Comparison of ENCODE assay signal across 19 cellular contexts in the genomic region with DNA sequence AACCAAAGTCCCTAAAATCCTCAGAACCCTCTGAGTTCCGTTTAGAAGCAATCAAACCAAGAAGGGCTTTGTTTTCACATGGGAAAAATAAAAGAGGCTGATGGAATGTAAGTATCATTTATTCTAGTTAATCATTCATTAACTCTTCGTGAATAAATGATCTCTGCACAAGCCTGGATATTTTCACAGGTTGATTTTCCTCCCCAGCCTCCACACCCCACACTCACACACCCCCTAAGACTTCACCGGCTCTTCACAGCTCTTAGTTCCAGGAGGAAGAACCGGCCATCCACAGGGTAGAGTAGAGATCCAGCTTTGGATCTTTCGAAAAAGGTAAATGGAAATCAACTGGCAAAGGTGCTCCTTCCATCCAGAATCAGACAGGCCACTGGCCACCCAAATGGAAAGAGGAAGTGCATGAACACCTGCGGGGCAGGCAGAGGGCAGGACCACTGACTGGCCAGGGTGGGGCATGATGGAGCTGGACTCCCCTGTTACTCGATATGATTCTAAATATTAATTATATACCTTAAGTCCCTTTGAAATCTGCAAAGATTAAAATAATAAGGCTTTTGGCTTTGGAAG. TPM values are rescaled to one million over a fixed set of nuclear protein-coding genes. Genes with fewer than 3 reads are reported as not detected.
DNase-seq lines count a peak whose midpoint lies in the region; ATAC-seq and TF ChIP-seq lines count a peak whose summit lies in the region.
"Had no signal": no experiment of that assay in that cellular context is flagged by ENCODE, and none has a peak within 500 bp of the region (broad histone marks: within the 10 kb centered on the region; RNA-seq: fewer than 3 reads in every experiment).

No MANE protein-coding gene starts in this region.

- TF ChIP-seq POLR2A in IMR-90 (IDR thresholded peaks at IDR 0.05; ENCODE audit: low read depth, low read length) (no peak), suprapubic skin (IDR thresholded peaks at IDR 0.05) (no peak)

- H3K36me3 ChIP-seq in IMR-90 (ENCODE audit: control insufficient read depth, insufficient read depth, low read length) (peaks cover 17% of the 10 kb centered on the region), muscle layer of duodenum (ENCODE audit: control insufficient read depth in 1 of 2, insufficient read depth in 2 of 2, low read length in 2 of 2) (peaks cover 14 to 21% of the 10 kb centered on the region in 2 donors), suprapubic skin (peaks cover 16% of the 10 kb centered on the region)
- H3K36me3 ChIP-seq: uterus had no signal

- H3K18ac ChIP-seq in IMR-90 (ENCODE audit: low read depth, low read length), result peak overlapping the region; percentile 61

- peak overlapping the region; percentile 78 for H4K91ac ChIP-seq in IMR-90 (ENCODE audit: insufficient read depth, low read depth, low read length)

- H3K4ac ChIP-seq in IMR-90 (ENCODE audit: low read depth, low read length), result peak overlapping the region; percentile 73

- intact Hi-C loops in IMR-90 (cut with micrococcal nuclease), result no loop called here

- H2AFZ ChIP-seq in IMR-90 (replicated peaks; ENCODE audit: low read length, poor library complexity), result no peak overlapping the region

- H2BK120ac ChIP-seq in IMR-90 (ENCODE audit: low read depth, low read length), result peak overlapping the region; percentile 72

- H3K9me1 ChIP-seq in IMR-90 (ENCODE audit: insufficient read depth, low read length), result peaks cover 43% of the 10 kb centered on the region

- no peak for DNase-seq in IMR-90
- DNase-seq in suprapubic skin (ENCODE audit: low spot score in 2 of 2), result no peak
- no peak for DNase-seq in activated T-cell treated with anti-CD3 and anti-CD28 coated beads, Interleukin-2, amount 50 U/mL, for 24 hours
- DNase-seq in mesenteric fat pad (ENCODE audit: low spot score), result no peak
- DNase-seq in globus pallidus (ENCODE audit: low spot score), result no peak
- DNase-seq: activated CD8-positive, alpha-beta T cell treated with anti-CD3 and anti-CD28 coated beads for 36 hours; COR-L47; KG1; left ventricle myocardium superior; NCI-H1092 treated with DMSO at 0.1 percent for 48 hours; right lobe of liver; stimulated activated CD4-positive, alpha-beta T cell treated with anti-CD3 and anti-CD28 coated beads, Interleukin-4, amount 100 ng/mL, for 1 hour; uterus had no signal

- peaks cover 2% of the 10 kb centered on the region for H3K36me3 Mint-ChIP-seq in activated T-cell treated with anti-CD3 and anti-CD28 coated beads, Interleukin-2, amount 50 U/mL, for 24 hours (ENCODE audit: low read depth)
- H3K36me3 Mint-ChIP-seq: natural killer cell treated with Interleukin-12 subunit alpha and Interleukin-12 subunit beta and Interleukin-15 and Interleukin-18, amount 100 ng/mL, for 72 hours had no signal

- no peaks in the 10 kb centered on the region for H3K27me3 Mint-ChIP-seq in activated T-cell treated with anti-CD3 and anti-CD28 coated beads, Interleukin-2, amount 50 U/mL, for 24 hours
- H3K27me3 Mint-ChIP-seq: activated CD8-positive, alpha-beta T cell treated with anti-CD3 and anti-CD28 coated beads for 36 hours had no signal

- H3K4me1 ChIP-seq in IMR-90 (ENCODE audit: control insufficient read depth, insufficient read depth, low read length) (peaks cover 43% of the 10 kb centered on the region), muscle layer of duodenum (ENCODE audit: control insufficient read depth in 1 of 2, insufficient read depth in 2 of 2, low read length in 2 of 2) (peaks cover 5 to 46% of the 10 kb centered on the region in 2 donors), suprapubic skin (peaks cover 14% of the 10 kb centered on the region)
- H3K4me1 ChIP-seq: right lobe of liver had no signal

- no peak for TF ChIP-seq RAD21 in IMR-90 (IDR thresholded peaks at IDR 0.05; ENCODE audit: low read length)

- ATAC-seq in IMR-90 (ENCODE audit: low read depth) (no peak), GM19455 (IDR thresholded peaks at IDR 0.05; ENCODE audit: unreplicated experiment) (no peak)
- ATAC-seq: activated CD8-positive, alpha-beta T cell treated with anti-CD3 and anti-CD28 coated beads for 36 hours; natural killer cell treated with Interleukin-12 subunit alpha and Interleukin-12 subunit beta and Interleukin-15 and Interleukin-18, amount 100 ng/mL, for 72 hours had no signal

- no peak overlapping the region for H3K4me3 Mint-ChIP-seq in activated T-cell treated with anti-CD3 and anti-CD28 coated beads, Interleukin-2, amount 50 U/mL, for 24 hours
- H3K4me3 Mint-ChIP-seq: activated CD8-positive, alpha-beta T cell treated with anti-CD3 and anti-CD28 coated beads for 36 hours; natural killer cell treated with Interleukin-12 subunit alpha and Interleukin-12 subunit beta and Interleukin-15 and Interleukin-18, amount 100 ng/mL, for 72 hours had no signal

- H3K27ac Mint-ChIP-seq in activated T-cell treated with anti-CD3 and anti-CD28 coated beads, Interleukin-2, amount 50 U/mL, for 24 hours, result no peak overlapping the region
- H3K27ac Mint-ChIP-seq: activated CD8-positive, alpha-beta T cell treated with anti-CD3 and anti-CD28 coated beads for 36 hours; natural killer cell treated with Interleukin-12 subunit alpha and Interleukin-12 subunit beta and Interleukin-15 and Interleukin-18, amount 100 ng/mL, for 72 hours had no signal

- in situ Hi-C loops in IMR-90 (cut with MboI; ENCODE audit: low sequenced_read_pairs), result loop anchor here (25.0 kb wide), 1 partner anchor 771 kb away; no protein-coding TSS in a partner anchor

- H3K27me3 ChIP-seq in IMR-90 (ENCODE audit: control insufficient read depth, insufficient read depth, low read length) (no peaks in the 10 kb centered on the region), muscle layer of duodenum (ENCODE audit: low read depth, low read length) (no peaks in the 10 kb centered on the region), suprapubic skin (no peaks in the 10 kb centered on the region)
- H3K27me3 ChIP-seq: right lobe of liver, uterus had no signal

- POLR2A ChIA-PET in IMR-90 (lab: Charles Lee; ENCODE audit: unreplicated experiment), result no interaction called here

- peak overlapping the region; percentile 71 for H2BK5ac ChIP-seq in IMR-90 (ENCODE audit: low read depth, low read length, poor library complexity, severe bottlenecking)

- peak overlapping the region; percentile 78 for H3K23ac ChIP-seq in IMR-90 (ENCODE audit: low read depth, low read length)

- H3K9me3 Mint-ChIP-seq in activated T-cell treated with anti-CD3 and anti-CD28 coated beads, Interleukin-2, amount 50 U/mL, for 24 hours, result no peaks in the 10 kb centered on the region
- H3K9me3 Mint-ChIP-seq: activated CD8-positive, alpha-beta T cell treated with anti-CD3 and anti-CD28 coated beads for 36 hours; natural killer cell treated with Interleukin-12 subunit alpha and Interleukin-12 subunit beta and Interleukin-15 and Interleukin-18, amount 100 ng/mL, for 72 hours had no signal

- peaks cover 66% of the 10 kb centered on the region for H4K20me1 ChIP-seq in IMR-90 (ENCODE audit: insufficient read depth, low read length)

- H3K56ac ChIP-seq in IMR-90 (ENCODE audit: extremely low read depth, insufficient read depth, low read length), result peak overlapping the region; percentile 64

- WGBS in IMR-90 (ENCODE audit: extremely low coverage in 2 of 2, insufficient read length in 1 of 2), 2 experiments, result 100% methylated on average over 1 of the region's 7 CpGs; no CpG with 5 or more reads in 1 of the 2 experiments
- WGBS in suprapubic skin, result 86% methylated on average over 7 of the region's 7 CpGs

- peak overlapping the region; percentile 85; the same call in 1 of the 2 replicates for H3K27ac ChIP-seq in IMR-90 (ENCODE audit: insufficient read depth, low read length)
- H3K27ac ChIP-seq in cingulate gyrus (ENCODE audit: low read depth, low read length), result peak overlapping the region; percentile 91
- peak overlapping the region; percentile 1 for H3K27ac ChIP-seq in muscle layer of duodenum (ENCODE audit: low read length)
- peak overlapping the region; percentile 7 for H3K27ac ChIP-seq in suprapubic skin
- H3K27ac ChIP-seq: HL-60, VCaP had no signal

- H3K79me1 ChIP-seq in IMR-90 (ENCODE audit: low read depth in 1 of 2, low read length in 2 of 2), result peaks cover 27 to 89% of the 10 kb centered on the region in 2 experiments

- peak overlapping the region; percentile 27; the same call in 1 of the 2 replicates for H3K9ac ChIP-seq in IMR-90 (ENCODE audit: low read depth, low read length)

- H3K4me3 ChIP-seq in IMR-90 (ENCODE audit: insufficient read depth, low read depth, low read length) (no peak overlapping the region), muscle layer of duodenum (ENCODE audit: low read depth in 1 of 2, low read length in 2 of 2) (no peak overlapping the region), suprapubic skin (no peak overlapping the region)
- H3K4me3 ChIP-seq: right lobe of liver, uterus had no signal

- peaks cover 7% of the 10 kb centered on the region for H3K4me1 Mint-ChIP-seq in activated T-cell treated with anti-CD3 and anti-CD28 coated beads, Interleukin-2, amount 50 U/mL, for 24 hours (ENCODE audit: low read depth)

- H2AK5ac ChIP-seq in IMR-90 (ENCODE audit: low read depth, low read length), result peak overlapping the region; percentile 90

- BruUV-seq in IMR-90 (replicated peaks; lab: Mats Ljungman, UMichigan), result no TSS peak

- peak overlapping the region; percentile 63 for H2AK9ac ChIP-seq in IMR-90 (replicated peaks; ENCODE audit: low read depth, low read length, poor library complexity)

- CTCF ChIA-PET in IMR-90 (lab: Yijun Ruan, JAX), result interaction anchor here (0.7 to 1.8 kb wide), 3 partner anchors 10 to 60 kb away, joined by 3 to 6 read pairs (median 3); no protein-coding TSS in a partner anchor

- peak overlapping the region; percentile 76 for H4K5ac ChIP-seq in IMR-90 (ENCODE audit: low read depth, low read length)

- no peak for TF ChIP-seq EP300 in suprapubic skin (IDR thresholded peaks at IDR 0.05)

- peak overlapping the region; percentile 69; the same call in 1 of the 2 replicates for H3K14ac ChIP-seq in IMR-90 (replicated peaks; ENCODE audit: low read depth, low read length)

- H2BK20ac ChIP-seq in IMR-90 (ENCODE audit: low read depth, low read length), result peak overlapping the region; percentile 76

- H4K8ac ChIP-seq in IMR-90 (ENCODE audit: low read depth in 2 of 2, low read length in 2 of 2), result peak overlapping the region; percentile 52 to 53

- dilution Hi-C loops in IMR-90 (cut with HindIII; ENCODE audit: low sequenced_read_pairs, unreplicated experiment), result no loop called here

- peak overlapping the region; percentile 61 for H3K4me2 ChIP-seq in IMR-90 (ENCODE audit: low read depth, low read length)

- TF ChIP-seq CTCF in IMR-90 (conservative IDR thresholded peaks at IDR 0.05; ENCODE audit: low read depth, low read length) (no peak), suprapubic skin (IDR thresholded peaks at IDR 0.05) (no peak)

- peak overlapping the region; percentile 58; the same call in 2 of the 3 replicates for H2BK15ac ChIP-seq in IMR-90 (ENCODE audit: low read depth, low read length)

- H3K9me3 ChIP-seq in IMR-90 (ENCODE audit: control insufficient read depth, insufficient read depth, low read length) (no peaks in the 10 kb centered on the region), muscle layer of duodenum (ENCODE audit: control insufficient read depth in 1 of 2, low read length in 2 of 2) (no peaks in the 10 kb centered on the region), suprapubic skin (no peaks in the 10 kb centered on the region)
- H3K9me3 ChIP-seq: right lobe of liver, uterus had no signal

RNA-seq across cellular contexts. Expression of gene C1orf198, which starts 10.0 kb away (rescaled TPM):
- total RNA-seq in IMR-90 (2012; rRNA removed), result 74.4 and 76.2 TPM in 2 replicates
- 63.9 and 67.4 TPM in 2 replicates for polyA plus RNA-seq in IMR-90 (2012; rRNA removed)
- 33.0 and 75.6 TPM in 2 replicates for polyA plus RNA-seq in IMR-90 (2012; cell fraction: cytosol; rRNA removed)
- 260 and 261 TPM in 2 replicates for polyA plus RNA-seq in IMR-90 (2012; cell fraction: nucleus; rRNA removed; ENCODE audit: low replicate concordance)
- 10 to 100 TPM; 42.7 to 70.1 (median 52.5) TPM for total RNA-seq in suprapubic skin
- 64.5 TPM for total RNA-seq in mesenteric fat pad

Comparison
In these comparisons a context has a peak if more than half of its experiments do, and no peak if none do; other contexts are left out.
1. H3K27ac ChIP-seq: peak in every context shown above with its lines; median percentile 91 in cingulate gyrus; 85 in IMR-90; 7 in suprapubic skin; 1 in muscle layer of duodenum.